Comparison of ENCODE assay signal across 8 cellular contexts in the genomic region with DNA sequence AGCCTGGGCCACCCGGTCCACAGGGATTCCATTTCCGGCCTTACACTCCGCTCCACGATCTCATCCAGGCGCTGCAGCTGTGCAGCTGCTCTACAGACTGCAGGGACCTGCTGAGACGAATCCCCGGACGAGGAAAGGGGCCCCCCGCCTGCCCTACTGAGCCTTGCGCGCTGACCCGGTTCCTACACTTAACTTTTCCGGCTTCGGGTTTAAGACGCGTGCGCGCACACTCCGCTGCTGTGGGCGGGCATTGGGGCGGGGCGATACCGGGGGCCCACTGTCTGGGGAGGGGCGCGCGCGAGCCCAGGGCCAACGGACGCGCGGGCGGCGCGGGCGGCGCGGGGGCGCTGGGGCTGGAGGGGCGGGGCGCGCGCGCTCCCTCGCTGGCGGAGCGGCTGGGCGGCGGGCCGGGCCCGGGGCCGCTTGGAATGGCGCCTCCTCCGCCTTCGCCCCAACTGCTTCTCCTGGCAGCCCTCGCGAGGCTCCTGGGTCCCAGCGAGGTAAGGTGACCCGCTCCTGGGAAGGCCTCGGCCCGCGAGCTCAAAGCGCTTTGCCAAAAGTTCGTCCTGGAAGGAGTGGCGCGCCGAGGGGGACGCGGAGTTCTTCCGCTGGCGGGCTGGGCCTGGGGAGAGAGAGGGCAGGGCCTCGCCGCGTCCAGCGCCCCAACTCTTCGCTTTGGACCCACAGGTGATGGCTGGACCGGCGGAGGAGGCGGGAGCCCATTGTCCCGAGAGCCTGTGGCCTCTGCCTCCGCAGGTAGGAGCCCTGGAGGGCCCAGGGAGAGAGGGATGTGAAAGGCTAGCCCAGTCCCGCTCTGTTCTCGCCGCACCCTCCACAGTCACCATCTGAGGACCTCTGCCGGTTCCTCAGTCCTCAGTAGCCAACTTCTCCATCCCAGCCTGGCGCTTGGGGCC. TPM values are rescaled to one million over a fixed set of nuclear protein-coding genes. Genes with fewer than 3 reads are reported as not detected.
A peak's percentile ranks its signal among the peaks of the same experiment; 100 is the strongest.
DNase-seq lines count a peak whose midpoint lies in the region; ATAC-seq and TF ChIP-seq lines count a peak whose summit lies in the region.

A gene with protein sequence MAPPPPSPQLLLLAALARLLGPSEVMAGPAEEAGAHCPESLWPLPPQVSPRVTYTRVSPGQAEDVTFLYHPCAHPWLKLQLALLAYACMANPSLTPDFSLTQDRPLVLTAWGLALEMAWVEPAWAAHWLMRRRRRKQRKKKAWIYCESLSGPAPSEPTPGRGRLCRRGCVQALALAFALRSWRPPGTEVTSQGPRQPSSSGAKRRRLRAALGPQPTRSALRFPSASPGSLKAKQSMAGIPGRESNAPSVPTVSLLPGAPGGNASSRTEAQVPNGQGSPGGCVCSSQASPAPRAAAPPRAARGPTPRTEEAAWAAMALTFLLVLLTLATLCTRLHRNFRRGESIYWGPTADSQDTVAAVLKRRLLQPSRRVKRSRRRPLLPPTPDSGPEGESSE (plus strand): TSS at position 371 of the 914 bp plus-strand sequence. CDS start 58 bp downstream, at position 429.

- H3K36me3 Mint-ChIP-seq in CD4-positive, alpha-beta T cell (ENCODE audit: low read depth) = peaks cover 5% of the 10 kb centered on the region
- no peaks in the 10 kb centered on the region for H3K36me3 Mint-ChIP-seq in natural killer cell treated with Interleukin-12 subunit alpha and Interleukin-12 subunit beta and Interleukin-15 and Interleukin-18, amount 100 ng/mL, for 72 hours

- no peak for TF ChIP-seq CTCF in CD4-positive, alpha-beta T cell (IDR thresholded peaks at IDR 0.05)
- TF ChIP-seq CTCF in IMR-90 (conservative IDR thresholded peaks at IDR 0.05; ENCODE audit: low read depth, low read length) (no peak), RWPE2 (IDR thresholded peaks at IDR 0.05; ENCODE audit: poor library complexity, severe bottlenecking) (no peak), fibroblast of lung (conservative IDR thresholded peaks at IDR 0.05 in 1 of 2, IDR thresholded peaks at IDR 0.05 in 1 of 2; ENCODE audit: low read depth in 1 of 2, low read length in 2 of 2) (no peak)

- peak within 1 kb of the TSS; percentile 92 for H3K14ac ChIP-seq in IMR-90 (replicated peaks; ENCODE audit: low read depth, low read length)

- peak within 1 kb of the TSS; percentile 61 for H3K27ac ChIP-seq in CD4-positive, alpha-beta T cell (ENCODE audit: low read depth, low read length)
- H3K27ac ChIP-seq in IMR-90 (ENCODE audit: insufficient read depth, low read length) (peak within 1 kb of the TSS; percentile 88), RWPE2 (ENCODE audit: poor library complexity, severe bottlenecking) (peak within 1 kb of the TSS; percentile 79), fibroblast of lung (ENCODE audit: insufficient read depth, low read length) (peak within 1 kb of the TSS; percentile 67), stomach smooth muscle (ENCODE audit: low read length) (peak within 1 kb of the TSS; percentile 76)

- peak within 1 kb of the TSS; percentile 58; the same call in 1 of the 2 replicates for H4K5ac ChIP-seq in IMR-90 (ENCODE audit: low read depth, low read length)

- POLR2A ChIA-PET in CD4-positive, alpha-beta T cell (lab: Charles Lee) = interaction anchor here (0.8 to 5.2 kb wide), 13 partner anchors 13 to 617 kb away, joined by 3 to 37 read pairs (median 6); a partner anchor contains a TSS
- POLR2A ChIA-PET in IMR-90 (lab: Charles Lee; ENCODE audit: unreplicated experiment) = no interaction called here

- 0 out of 2 replicates have a peak, but pooled peaks have one; percentile 30 for TF ChIP-seq POLR2A in IMR-90 (IDR thresholded peaks at IDR 0.05; ENCODE audit: low read depth, low read length)

- H2BK120ac ChIP-seq in IMR-90 (ENCODE audit: low read depth, low read length) = peak within 1 kb of the TSS; percentile 28; the same call in 1 of the 2 replicates

- no peak for TF ChIP-seq RAD21 in IMR-90 (IDR thresholded peaks at IDR 0.05; ENCODE audit: low read length)

- peak within 1 kb of the TSS; percentile 96 for H3K4me3 Mint-ChIP-seq in CD4-positive, alpha-beta T cell
- H3K4me3 Mint-ChIP-seq in natural killer cell treated with Interleukin-12 subunit alpha and Interleukin-12 subunit beta and Interleukin-15 and Interleukin-18, amount 100 ng/mL, for 72 hours = peak within 1 kb of the TSS; percentile 99

- H3K9ac ChIP-seq in IMR-90 (ENCODE audit: low read depth, low read length) (peak within 1 kb of the TSS; percentile 87), fibroblast of lung (ENCODE audit: insufficient read depth, low read length) (peak within 1 kb of the TSS; percentile 55), stomach smooth muscle (ENCODE audit: low read length in 2 of 2) (peak within 1 kb of the TSS; percentile 82 to 88)

- peak; percentile 62 for ATAC-seq in CD4-positive, alpha-beta T cell (ENCODE audit: poor library complexity)
- ATAC-seq in GM19467 (IDR thresholded peaks at IDR 0.05; ENCODE audit: unreplicated experiment) = peak; percentile 45
- ATAC-seq in IMR-90 (ENCODE audit: low read depth) = peak; percentile 71
- ATAC-seq in RWPE2 (ENCODE audit: low read depth) = peak; percentile 44
- ATAC-seq in natural killer cell treated with Interleukin-12 subunit alpha and Interleukin-12 subunit beta and Interleukin-15 and Interleukin-18, amount 100 ng/mL, for 72 hours = peak; percentile 78

- peak within 1 kb of the TSS; percentile 97 for H2AK9ac ChIP-seq in IMR-90 (replicated peaks; ENCODE audit: low read depth, low read length, poor library complexity)

- peak within 1 kb of the TSS; percentile 82 for H3K27ac Mint-ChIP-seq in CD4-positive, alpha-beta T cell
- H3K27ac Mint-ChIP-seq in natural killer cell treated with Interleukin-12 subunit alpha and Interleukin-12 subunit beta and Interleukin-15 and Interleukin-18, amount 100 ng/mL, for 72 hours = peak within 1 kb of the TSS; percentile 90 to 92

- DNase-seq in CD4-positive, alpha-beta T cell = peak; percentile 69 to 95 (median 87)
- DNase-seq in IMR-90 (peak; percentile 68), RWPE2 (ENCODE audit: low spot score) (peak; percentile 89), fibroblast of lung (ENCODE audit: low read depth in 2 of 2) (peak; percentile 83)
- DNase-seq in activated T-helper 1 cell treated with anti-CD3 and anti-CD28 coated beads, Interleukin-2, amount 50 U/mL, for 16 hours (ENCODE audit: low read depth in 1 of 2, low spot score in 1 of 2) = peak; percentile 81 to 83
- peak; percentile 88 for DNase-seq in natural killer cell treated with Interleukin-12 subunit alpha and Interleukin-12 subunit beta and Interleukin-15 and Interleukin-18, amount 100 ng/mL, for 72 hours (ENCODE audit: low spot score)

- H3K18ac ChIP-seq in IMR-90 (ENCODE audit: low read depth, low read length) = peak within 1 kb of the TSS; percentile 24; the same call in 1 of the 2 replicates

- no TSS peak for BruUV-seq in IMR-90 (replicated peaks; lab: Mats Ljungman, UMichigan)

- H3K36me3 ChIP-seq in IMR-90 (ENCODE audit: control insufficient read depth, insufficient read depth, low read length) (peaks cover 12% of the 10 kb centered on the region; the same call in 1 of the 2 replicates), RWPE2 (ENCODE audit: low read depth) (peaks cover 7% of the 10 kb centered on the region), fibroblast of lung (ENCODE audit: control insufficient read depth, insufficient read depth, low read length) (peaks cover 9% of the 10 kb centered on the region), stomach smooth muscle (ENCODE audit: control insufficient read depth in 2 of 2, insufficient read depth in 2 of 2, low read length in 2 of 2) (peaks cover 0 to 5% of the 10 kb centered on the region in 2 donors)

- peak within 1 kb of the TSS; percentile 80 to 89 for H4K8ac ChIP-seq in IMR-90 (ENCODE audit: low read depth in 2 of 2, low read length in 2 of 2)

- H3K27me3 Mint-ChIP-seq in CD4-positive, alpha-beta T cell = no peaks in the 10 kb centered on the region
- no peaks in the 10 kb centered on the region for H3K27me3 Mint-ChIP-seq in natural killer cell treated with Interleukin-12 subunit alpha and Interleukin-12 subunit beta and Interleukin-15 and Interleukin-18, amount 100 ng/mL, for 72 hours

- H3K4me3 ChIP-seq in IMR-90 (ENCODE audit: insufficient read depth, low read depth, low read length) = peak within 1 kb of the TSS; percentile 97
- peak within 1 kb of the TSS; percentile 53 for H3K4me3 ChIP-seq in RWPE2 (ENCODE audit: severe bottlenecking)
- H3K4me3 ChIP-seq in fibroblast of lung (replicated peaks in 1 of 4; ENCODE audit: control extremely low read depth in 1 of 4, insufficient read depth in 1 of 4, low read depth in 3 of 4, low read length in 4 of 4) = peak within 1 kb of the TSS; percentile 70 to 85 (median 76)
- peak within 1 kb of the TSS; percentile 57 to 87 for H3K4me3 ChIP-seq in stomach smooth muscle (ENCODE audit: low read length in 2 of 2)

- no peaks in the 10 kb centered on the region for H4K20me1 ChIP-seq in IMR-90 (ENCODE audit: insufficient read depth, low read length)
- no peaks in the 10 kb centered on the region for H4K20me1 ChIP-seq in fibroblast of lung (ENCODE audit: control insufficient read depth, extremely low read depth, insufficient read depth, low read length)

- no peaks in the 10 kb centered on the region for H3K27me3 ChIP-seq in CD4-positive, alpha-beta T cell (ENCODE audit: control insufficient read depth, insufficient read depth, low read length)
- H3K27me3 ChIP-seq in IMR-90 (ENCODE audit: control insufficient read depth, insufficient read depth, low read length) (no peaks in the 10 kb centered on the region), RWPE2 (ENCODE audit: insufficient read depth, poor library complexity, severe bottlenecking) (no peaks in the 10 kb centered on the region), fibroblast of lung (ENCODE audit: control insufficient read depth, insufficient read depth, low read length) (no peaks in the 10 kb centered on the region), stomach smooth muscle (ENCODE audit: control insufficient read depth in 1 of 2, insufficient read depth in 2 of 2, low read length in 2 of 2) (no peaks in the 10 kb centered on the region)

- peak within 1 kb of the TSS; percentile 78 for H2BK5ac ChIP-seq in IMR-90 (ENCODE audit: low read depth, low read length, poor library complexity, severe bottlenecking)

- peak within 1 kb of the TSS; percentile 52; the same call in 1 of the 2 replicates for H3K56ac ChIP-seq in IMR-90 (ENCODE audit: extremely low read depth, insufficient read depth, low read length)

- H4K91ac ChIP-seq in IMR-90 (ENCODE audit: insufficient read depth, low read depth, low read length) = peak within 1 kb of the TSS; percentile 84

- CTCF ChIA-PET in CD4-positive, alpha-beta T cell (lab: Charles Lee) = interaction anchor here (0.7 to 5.0 kb wide), 6 partner anchors 14 to 49 kb away, joined by 3 to 30 read pairs (median 5); no protein-coding TSS in a partner anchor
- CTCF ChIA-PET in IMR-90 (lab: Yijun Ruan, JAX) = interaction anchor here (0.6 to 1.4 kb wide), 4 partner anchors 14 to 817 kb away, joined by 3 to 4 read pairs (median 4); no protein-coding TSS in a partner anchor

- peaks cover 35% of the 10 kb centered on the region for H3K4me1 Mint-ChIP-seq in CD4-positive, alpha-beta T cell (ENCODE audit: low read depth)
- peaks cover 28 to 30% of the 10 kb centered on the region in 2 donors for H3K4me1 Mint-ChIP-seq in natural killer cell treated with Interleukin-12 subunit alpha and Interleukin-12 subunit beta and Interleukin-15 and Interleukin-18, amount 100 ng/mL, for 72 hours (ENCODE audit: low read depth in 2 of 2)

- in situ Hi-C loops in IMR-90 (cut with MboI; ENCODE audit: low sequenced_read_pairs) = no loop called here

- no peak within 1 kb of the TSS for H2BK20ac ChIP-seq in IMR-90 (ENCODE audit: low read depth, low read length)

- peaks cover 11% of the 10 kb centered on the region for H3K4me1 ChIP-seq in IMR-90 (ENCODE audit: control insufficient read depth, insufficient read depth, low read length)
- peaks cover 3% of the 10 kb centered on the region for H3K4me1 ChIP-seq in RWPE2 (ENCODE audit: insufficient read depth, poor library complexity, severe bottlenecking)
- peaks cover 10% of the 10 kb centered on the region for H3K4me1 ChIP-seq in fibroblast of lung (ENCODE audit: control insufficient read depth, extremely low read depth, insufficient read depth, low read length)
- peaks cover 44% of the 10 kb centered on the region for H3K4me1 ChIP-seq in stomach smooth muscle (ENCODE audit: control insufficient read depth, insufficient read depth, low read length)

- peaks cover 2% of the 10 kb centered on the region; the same call in 1 of the 2 replicates for H3K9me1 ChIP-seq in IMR-90 (ENCODE audit: insufficient read depth, low read length)

- H2AK5ac ChIP-seq in IMR-90 (ENCODE audit: low read depth, low read length) = peak within 1 kb of the TSS; percentile 60

- H2AFZ ChIP-seq in IMR-90 (replicated peaks; ENCODE audit: low read length, poor library complexity) (peak within 1 kb of the TSS; percentile 96), fibroblast of lung (ENCODE audit: low read length) (peak within 1 kb of the TSS; percentile 81)

- dilution Hi-C loops in IMR-90 (cut with HindIII; ENCODE audit: low sequenced_read_pairs, unreplicated experiment) = no loop called here

- peak within 1 kb of the TSS; percentile 69 for H3K4ac ChIP-seq in IMR-90 (ENCODE audit: low read depth, low read length)

- no peaks in the 10 kb centered on the region for H3K9me3 ChIP-seq in CD4-positive, alpha-beta T cell (ENCODE audit: control insufficient read depth, low read length)
- H3K9me3 ChIP-seq in IMR-90 (ENCODE audit: control insufficient read depth, insufficient read depth, low read length) (no peaks in the 10 kb centered on the region), RWPE2 (ENCODE audit: severe bottlenecking) (no peaks in the 10 kb centered on the region), fibroblast of lung (ENCODE audit: control insufficient read depth, insufficient read depth, low read depth, low read length) (no peaks in the 10 kb centered on the region), stomach smooth muscle (ENCODE audit: control insufficient read depth in 2 of 2, low read length in 2 of 2) (no peaks in the 10 kb centered on the region)

- H3K79me2 ChIP-seq in fibroblast of lung (ENCODE audit: control insufficient read depth, insufficient read depth, low read length) = no peaks in the 10 kb centered on the region

- peak within 1 kb of the TSS; percentile 79 for H3K23ac ChIP-seq in IMR-90 (ENCODE audit: low read depth, low read length)

- H3K79me1 ChIP-seq in IMR-90 (ENCODE audit: low read depth in 1 of 2, low read length in 2 of 2) = peaks cover 5 to 44% of the 10 kb centered on the region in 2 experiments

- H3K4me2 ChIP-seq in IMR-90 (ENCODE audit: low read depth, low read length) (peak within 1 kb of the TSS; percentile 93), fibroblast of lung (ENCODE audit: extremely low read depth, insufficient read depth, low read length) (peak within 1 kb of the TSS; percentile 96)

- no peaks in the 10 kb centered on the region for H3K9me3 Mint-ChIP-seq in CD4-positive, alpha-beta T cell
- no peaks in the 10 kb centered on the region for H3K9me3 Mint-ChIP-seq in natural killer cell treated with Interleukin-12 subunit alpha and Interleukin-12 subunit beta and Interleukin-15 and Interleukin-18, amount 100 ng/mL, for 72 hours

- intact Hi-C loops in CD4-positive, alpha-beta T cell (cut with DNase I, micrococcal nuclease) = loop anchor here (1.0 to 10.0 kb wide), 4 partner anchors 20 to 194 kb away; a partner anchor contains a TSS
- intact Hi-C loops in IMR-90 (cut with micrococcal nuclease) = loop anchor here (1.0 to 10.0 kb wide), 2 partner anchors 199 to 424 kb away; no protein-coding TSS in a partner anchor

- no peak within 1 kb of the TSS for H2BK15ac ChIP-seq in IMR-90 (ENCODE audit: low read depth, low read length)

- 3% methylated on average over 20 of the region's 85 CpGs; no CpG with 5 or more reads in 1 of the 2 experiments for WGBS in IMR-90 (ENCODE audit: extremely low coverage in 2 of 2, insufficient read length in 1 of 2), 2 experiments

RNA-seq across cellular contexts. Expression of the gene that starts here (rescaled TPM):
- 10 to 100 TPM; 45.8 to 47.7 TPM for total RNA-seq in CD4-positive, alpha-beta T cell
- total RNA-seq in IMR-90 (2012; rRNA removed) (18.3 and 22.0 TPM in 2 replicates), fibroblast of lung (49.1 and 51.5 TPM in 2 replicates)
- polyA plus RNA-seq in IMR-90 (2012; rRNA removed) (48.3 and 53.1 TPM in 2 replicates), fibroblast of lung (11.1 and 14.8 TPM in 2 replicates)
- 41.4 and 69.6 TPM in 2 replicates for polyA plus RNA-seq in IMR-90 (2012; cell fraction: cytosol; rRNA removed)
- 126 and 323 TPM in 2 replicates for polyA plus RNA-seq in IMR-90 (2012; cell fraction: nucleus; rRNA removed; ENCODE audit: low replicate concordance)
- 24.0 and 30.9 TPM in 2 replicates for polyA plus RNA-seq in fibroblast of lung (2012)
- polyA minus RNA-seq in fibroblast of lung (ENCODE audit: low replicate concordance) = 9.3 and 10.9 TPM in 2 replicates
- total RNA-seq in natural killer cell treated with Interleukin-12 subunit alpha and Interleukin-12 subunit beta and Interleukin-15 and Interleukin-18, amount 100 ng/mL, for 72 hours = 10 to 100 TPM; 61.6 to 95.5 TPM

Comparison
In these comparisons a context has a peak if more than half of its experiments do, and no peak if none do; other contexts are left out.
1. Peak in every context shown above with its lines: DNase-seq, ATAC-seq, H3K4me3 ChIP-seq and H3K27ac ChIP-seq.